8 cellular contexts compared by ENCODE assay signal in genomic region chr11:64186205-64187165, GRCh38. TPM values are rescaled to one million over a fixed set of nuclear protein-coding genes. Genes with fewer than 3 reads are reported as not detected.
DNase-seq lines count a peak whose midpoint lies in the region; ATAC-seq and TF ChIP-seq lines count a peak whose summit lies in the region.

No MANE protein-coding gene starts in this region.

- CTCF ChIA-PET in HEK293 (lab: Yijun Ruan, JAX), result interaction anchor here (0.6 to 4.0 kb wide), 7 partner anchors 17 to 324 kb away, joined by 3 to 31 read pairs (median 3); partner anchors contain the start of gene FERMT3

- 1 to 2% methylated on average over 40 to 90 of the region's 90 CpGs for WGBS in endodermal cell (ENCODE audit: insufficient coverage in 1 of 2, insufficient read length in 1 of 2), 2 experiments

- POLR2A ChIA-PET in HEK293 (lab: Yijun Ruan, JAX), result interaction anchor here (0.5 to 3.0 kb wide), 32 partner anchors 10 to 1613 kb away, joined by 3 to 32 read pairs (median 6); partner anchors contain the start of genes BAD, COX8A, EEF1G and ESRRA

- H3K4me3 Mint-ChIP-seq in T-helper 1 cell treated with Interleukin-12 subunit alpha and Interleukin-12 subunit beta and Interleukin-4 antibody, amounts not matched to agents 30 μg/mL and 1 μg/mL, for 36 hours, result peak overlapping the region; percentile 99
- no peak overlapping the region for H3K4me3 Mint-ChIP-seq in endodermal cell

- peak overlapping the region; percentile 99 for H3K27ac Mint-ChIP-seq in T-helper 1 cell treated with Interleukin-12 subunit alpha and Interleukin-12 subunit beta and Interleukin-4 antibody, amounts not matched to agents 30 μg/mL and 1 μg/mL, for 36 hours
- H3K27ac Mint-ChIP-seq in endodermal cell, result peak overlapping the region; percentile 91

- TF ChIP-seq CTCF in HEK293 (tag by site-specific recombination; IDR thresholded peaks at IDR 0.05) (no peak), endodermal cell (conservative IDR thresholded peaks at IDR 0.05) (peak; percentile 52)

- DNase-seq in endodermal cell, result no peak
- DNase-seq in stimulated activated CD4-positive, alpha-beta T cell treated with anti-CD3 and anti-CD28 coated beads, Interleukin-4, amount 100 ng/mL, for 1 hour, result peak; percentile 22
- DNase-seq in hippocampal formation (lab: John Stamatoyannopoulos, UW), result no peak
- DNase-seq in COR-L47 (lab: John Stamatoyannopoulos, UW), result no peak
- no peak for DNase-seq in AG20443 (ENCODE audit: low spot score)

- H3K36me3 ChIP-seq in HEK293 (ENCODE audit: control insufficient read depth in 2 of 2, insufficient read depth in 1 of 2, low read length in 2 of 2), result peaks cover 4 to 25% of the 10 kb centered on the region in 2 experiments; a peak in 2 of 3 replicates
- H3K36me3 ChIP-seq in endodermal cell (ENCODE audit: control insufficient read depth, insufficient read depth, low read length), result peaks cover 25% of the 10 kb centered on the region

- H3K9me3 Mint-ChIP-seq in T-helper 1 cell treated with Interleukin-12 subunit alpha and Interleukin-12 subunit beta and Interleukin-4 antibody, amounts not matched to agents 30 μg/mL and 1 μg/mL, for 36 hours, result no peaks in the 10 kb centered on the region
- H3K9me3 Mint-ChIP-seq in endodermal cell, result no peaks in the 10 kb centered on the region

- H3K9me3 ChIP-seq in HEK293 (ENCODE audit: control insufficient read depth, insufficient read depth, low read depth, low read length), result no peaks in the 10 kb centered on the region
- no peaks in the 10 kb centered on the region for H3K9me3 ChIP-seq in endodermal cell (ENCODE audit: control insufficient read depth, low read length)

- H3K27ac ChIP-seq in HEK293 (ENCODE audit: extremely low read depth, low read depth, low read length) (no peak overlapping the region; the same call in 1 of the 2 replicates), endodermal cell (ENCODE audit: low read depth, low read length) (peak overlapping the region; percentile 89)

- H3K4me3 ChIP-seq in HEK293 (ENCODE audit: low read depth, low read length) (no peak overlapping the region), endodermal cell (ENCODE audit: low read length) (no peak overlapping the region)

- no peaks in the 10 kb centered on the region for H3K27me3 Mint-ChIP-seq in T-helper 1 cell treated with Interleukin-12 subunit alpha and Interleukin-12 subunit beta and Interleukin-4 antibody, amounts not matched to agents 30 μg/mL and 1 μg/mL, for 36 hours (ENCODE audit: low read depth)
- H3K27me3 Mint-ChIP-seq in endodermal cell (ENCODE audit: insufficient read depth), result no peaks in the 10 kb centered on the region

- H3K27me3 ChIP-seq in endodermal cell (ENCODE audit: control insufficient read depth, insufficient read depth, low read length, poor library complexity, severe bottlenecking), result no peaks in the 10 kb centered on the region

- no peak overlapping the region for H3K9ac ChIP-seq in endodermal cell (ENCODE audit: extremely low read depth, low read length, poor library complexity, severe bottlenecking)

- H3K4me1 ChIP-seq in HEK293 (ENCODE audit: control insufficient read depth, insufficient read depth, low read length) (peaks cover 3% of the 10 kb centered on the region; the same call in 1 of the 2 replicates), endodermal cell (ENCODE audit: control insufficient read depth, insufficient read depth, low read length) (peaks cover 6% of the 10 kb centered on the region)

- no peak for ATAC-seq in HG03469 (IDR thresholded peaks at IDR 0.05; ENCODE audit: unreplicated experiment)

- peaks cover 16% of the 10 kb centered on the region for H3K36me3 Mint-ChIP-seq in T-helper 1 cell treated with Interleukin-12 subunit alpha and Interleukin-12 subunit beta and Interleukin-4 antibody, amounts not matched to agents 30 μg/mL and 1 μg/mL, for 36 hours (ENCODE audit: low read depth)
- peaks cover 19% of the 10 kb centered on the region for H3K36me3 Mint-ChIP-seq in endodermal cell (ENCODE audit: low read depth)

- H3K4me1 Mint-ChIP-seq in T-helper 1 cell treated with Interleukin-12 subunit alpha and Interleukin-12 subunit beta and Interleukin-4 antibody, amounts not matched to agents 30 μg/mL and 1 μg/mL, for 36 hours (ENCODE audit: low read depth), result peaks cover 30% of the 10 kb centered on the region
- H3K4me1 Mint-ChIP-seq in endodermal cell, result peaks cover 8% of the 10 kb centered on the region

TF ChIP-seq in HEK293, 187 proteins besides CTCF, POLR2A, EP300 and RAD21:
- TF ChIP-seq ZBTB6 (tag by site-specific recombination; IDR thresholded peaks at IDR 0.05) (0 out of 2 replicates have a peak, but pooled peaks have one; percentile 13), ZNF335 (tag by site-specific recombination; conservative IDR thresholded peaks at IDR 0.05) (no peak)

RNA-seq across cellular contexts. Expression of gene STIP1, which starts 0.5 kb away (rescaled TPM):
- 100 to 1,000 TPM; 230 to 257 TPM for total RNA-seq in endodermal cell
- polyA plus RNA-seq in endodermal cell (2013, experiment 1 of 2), result 193 TPM
- polyA plus RNA-seq in endodermal cell (2013, experiment 2 of 2), result 200 TPM

RNA-seq across cellular contexts. Expression of gene FERMT3, which starts 20.0 kb away (rescaled TPM):
- total RNA-seq in endodermal cell, result 1 to 10 TPM; 4.2 to 5.3 TPM
- 2.0 TPM for polyA plus RNA-seq in endodermal cell (2013, experiment 1 of 2)
- polyA plus RNA-seq in endodermal cell (2013, experiment 2 of 2), result 1.3 TPM

RNA-seq across cellular contexts. Expression of gene MACROD1, which starts 20.6 kb away (rescaled TPM):
- total RNA-seq in endodermal cell, result 10 to 100 TPM; 23.0 to 41.9 TPM
- 26.4 TPM for polyA plus RNA-seq in endodermal cell (2013, experiment 1 of 2)
- 20.9 TPM for polyA plus RNA-seq in endodermal cell (2013, experiment 2 of 2)

RNA-seq across cellular contexts. Expression of gene TRPT1, which starts 39.5 kb away (rescaled TPM):
- 10 to 100 TPM; 45.6 to 60.4 TPM for total RNA-seq in endodermal cell
- 62.9 TPM for polyA plus RNA-seq in endodermal cell (2013, experiment 1 of 2)
- polyA plus RNA-seq in endodermal cell (2013, experiment 2 of 2), result 57.2 TPM

RNA-seq across cellular contexts. Expression of gene NUDT22, which starts 39.6 kb away (rescaled TPM):
- total RNA-seq in endodermal cell, result 10 to 100 TPM; 54.4 to 55.9 TPM
- 25.3 TPM for polyA plus RNA-seq in endodermal cell (2013, experiment 1 of 2)
- 25.5 TPM for polyA plus RNA-seq in endodermal cell (2013, experiment 2 of 2)
